1 cellular context compared by ENCODE assay signal in genomic region chr11:75142714-75143419, GRCh38.
A peak's percentile ranks its signal among the peaks of the same experiment; 100 is the strongest.
TF ChIP-seq lines count a peak whose summit lies in the region.

No MANE protein-coding gene starts in this region.

TF ChIP-seq in HEK293, 187 proteins besides CTCF, POLR2A, EP300 and RAD21 (continued from another document):
- TF ChIP-seq, protein P1, sequence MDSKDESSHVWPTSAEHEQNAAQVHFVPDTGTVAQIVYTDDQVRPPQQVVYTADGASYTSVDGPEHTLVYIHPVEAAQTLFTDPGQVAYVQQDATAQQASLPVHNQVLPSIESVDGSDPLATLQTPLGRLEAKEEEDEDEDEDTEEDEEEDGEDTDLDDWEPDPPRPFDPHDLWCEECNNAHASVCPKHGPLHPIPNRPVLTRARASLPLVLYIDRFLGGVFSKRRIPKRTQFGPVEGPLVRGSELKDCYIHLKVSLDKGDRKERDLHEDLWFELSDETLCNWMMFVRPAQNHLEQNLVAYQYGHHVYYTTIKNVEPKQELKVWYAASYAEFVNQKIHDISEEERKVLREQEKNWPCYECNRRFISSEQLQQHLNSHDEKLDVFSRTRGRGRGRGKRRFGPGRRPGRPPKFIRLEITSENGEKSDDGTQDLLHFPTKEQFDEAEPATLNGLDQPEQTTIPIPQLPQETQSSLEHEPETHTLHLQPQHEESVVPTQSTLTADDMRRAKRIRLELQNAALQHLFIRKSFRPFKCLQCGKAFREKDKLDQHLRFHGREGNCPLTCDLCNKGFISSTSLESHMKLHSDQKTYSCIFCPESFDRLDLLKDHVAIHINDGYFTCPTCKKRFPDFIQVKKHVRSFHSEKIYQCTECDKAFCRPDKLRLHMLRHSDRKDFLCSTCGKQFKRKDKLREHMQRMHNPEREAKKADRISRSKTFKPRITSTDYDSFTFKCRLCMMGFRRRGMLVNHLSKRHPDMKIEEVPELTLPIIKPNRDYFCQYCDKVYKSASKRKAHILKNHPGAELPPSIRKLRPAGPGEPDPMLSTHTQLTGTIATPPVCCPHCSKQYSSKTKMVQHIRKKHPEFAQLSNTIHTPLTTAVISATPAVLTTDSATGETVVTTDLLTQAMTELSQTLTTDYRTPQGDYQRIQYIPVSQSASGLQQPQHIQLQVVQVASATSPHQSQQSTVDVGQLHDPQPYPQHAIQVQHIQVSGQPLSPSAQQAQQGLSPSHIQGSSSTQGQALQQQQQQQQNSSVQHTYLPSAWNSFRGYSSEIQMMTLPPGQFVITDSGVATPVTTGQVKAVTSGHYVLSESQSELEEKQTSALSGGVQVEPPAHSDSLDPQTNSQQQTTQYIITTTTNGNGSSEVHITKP (tag by site-specific recombination; IDR thresholded peaks at IDR 0.05): peak; percentile 29; the same call in 1 of the 2 replicates
- TF ChIP-seq, protein P2, sequence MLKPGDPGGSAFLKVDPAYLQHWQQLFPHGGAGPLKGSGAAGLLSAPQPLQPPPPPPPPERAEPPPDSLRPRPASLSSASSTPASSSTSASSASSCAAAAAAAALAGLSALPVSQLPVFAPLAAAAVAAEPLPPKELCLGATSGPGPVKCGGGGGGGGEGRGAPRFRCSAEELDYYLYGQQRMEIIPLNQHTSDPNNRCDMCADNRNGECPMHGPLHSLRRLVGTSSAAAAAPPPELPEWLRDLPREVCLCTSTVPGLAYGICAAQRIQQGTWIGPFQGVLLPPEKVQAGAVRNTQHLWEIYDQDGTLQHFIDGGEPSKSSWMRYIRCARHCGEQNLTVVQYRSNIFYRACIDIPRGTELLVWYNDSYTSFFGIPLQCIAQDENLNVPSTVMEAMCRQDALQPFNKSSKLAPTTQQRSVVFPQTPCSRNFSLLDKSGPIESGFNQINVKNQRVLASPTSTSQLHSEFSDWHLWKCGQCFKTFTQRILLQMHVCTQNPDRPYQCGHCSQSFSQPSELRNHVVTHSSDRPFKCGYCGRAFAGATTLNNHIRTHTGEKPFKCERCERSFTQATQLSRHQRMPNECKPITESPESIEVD (tag by site-specific recombination; IDR thresholded peaks at IDR 0.05): no peak
- no peak for TF ChIP-seq ZNF555 (tag by site-specific recombination; conservative IDR thresholded peaks at IDR 0.05)
- TF ChIP-seq ZNF148 (tag by site-specific recombination; IDR thresholded peaks at IDR 0.05; ENCODE audit: borderline replicate concordance): no peak
- TF ChIP-seq SP3 (tag by site-specific recombination; IDR thresholded peaks at IDR 0.05): 0 out of 2 replicates have a peak, but pooled peaks have one; percentile 29
- 0 out of 2 replicates have a peak, but pooled peaks have one; percentile 14 for TF ChIP-seq OSR2 (tag by site-specific recombination; IDR thresholded peaks at IDR 0.05)
- TF ChIP-seq ZNF600 (tag by site-specific recombination; IDR thresholded peaks at IDR 0.05): 0 out of 2 replicates have a peak, but pooled peaks have one; percentile 31
- TF ChIP-seq SP2 (tag by site-specific recombination; IDR thresholded peaks at IDR 0.05): 0 out of 2 replicates have a peak, but pooled peaks have one; percentile 22
- 0 out of 2 replicates have a peak, but pooled peaks have one; percentile 36 for TF ChIP-seq KLF9 (tag by site-specific recombination; IDR thresholded peaks at IDR 0.05; ENCODE audit: low read depth)
- no peak for TF ChIP-seq ZNF121 (tag by site-specific recombination; IDR thresholded peaks at IDR 0.05)
- TF ChIP-seq ZBTB20 (tag by site-specific recombination; IDR thresholded peaks at IDR 0.05): no peak
- peak; percentile 29; the same call in 1 of the 2 replicates for TF ChIP-seq ZNF335 (tag by site-specific recombination; conservative IDR thresholded peaks at IDR 0.05)
- no peak for TF ChIP-seq ZNF324 (tag by site-specific recombination; IDR thresholded peaks at IDR 0.05)
- TF ChIP-seq KLF10 (tag by site-specific recombination; IDR thresholded peaks at IDR 0.05): no peak
- TF ChIP-seq ZBTB17 (tag by site-specific recombination; IDR thresholded peaks at IDR 0.05): 0 out of 2 replicates have a peak, but pooled peaks have one; percentile 30
- TF ChIP-seq, protein P3, sequence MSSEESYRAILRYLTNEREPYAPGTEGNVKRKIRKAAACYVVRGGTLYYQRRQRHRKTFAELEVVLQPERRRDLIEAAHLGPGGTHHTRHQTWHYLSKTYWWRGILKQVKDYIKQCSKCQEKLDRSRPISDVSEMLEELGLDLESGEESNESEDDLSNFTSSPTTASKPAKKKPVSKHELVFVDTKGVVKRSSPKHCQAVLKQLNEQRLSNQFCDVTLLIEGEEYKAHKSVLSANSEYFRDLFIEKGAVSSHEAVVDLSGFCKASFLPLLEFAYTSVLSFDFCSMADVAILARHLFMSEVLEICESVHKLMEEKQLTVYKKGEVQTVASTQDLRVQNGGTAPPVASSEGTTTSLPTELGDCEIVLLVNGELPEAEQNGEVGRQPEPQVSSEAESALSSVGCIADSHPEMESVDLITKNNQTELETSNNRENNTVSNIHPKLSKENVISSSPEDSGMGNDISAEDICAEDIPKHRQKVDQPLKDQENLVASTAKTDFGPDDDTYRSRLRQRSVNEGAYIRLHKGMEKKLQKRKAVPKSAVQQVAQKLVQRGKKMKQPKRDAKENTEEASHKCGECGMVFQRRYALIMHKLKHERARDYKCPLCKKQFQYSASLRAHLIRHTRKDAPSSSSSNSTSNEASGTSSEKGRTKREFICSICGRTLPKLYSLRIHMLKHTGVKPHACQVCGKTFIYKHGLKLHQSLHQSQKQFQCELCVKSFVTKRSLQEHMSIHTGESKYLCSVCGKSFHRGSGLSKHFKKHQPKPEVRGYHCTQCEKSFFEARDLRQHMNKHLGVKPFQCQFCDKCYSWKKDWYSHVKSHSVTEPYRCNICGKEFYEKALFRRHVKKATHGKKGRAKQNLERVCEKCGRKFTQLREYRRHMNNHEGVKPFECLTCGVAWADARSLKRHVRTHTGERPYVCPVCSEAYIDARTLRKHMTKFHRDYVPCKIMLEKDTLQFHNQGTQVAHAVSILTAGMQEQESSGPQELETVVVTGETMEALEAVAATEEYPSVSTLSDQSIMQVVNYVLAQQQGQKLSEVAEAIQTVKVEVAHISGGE (tag by site-specific recombination; conservative IDR thresholded peaks at IDR 0.05; ENCODE audit: low read depth): peak; percentile 42; the same call in 1 of the 2 replicates
- 0 out of 2 replicates have a peak, but pooled peaks have one; percentile 19 for TF ChIP-seq ZNF660 (tag by site-specific recombination; IDR thresholded peaks at IDR 0.05)
